Comparison of ENCODE assay signal across 23 cellular contexts in genomic region chr12:116200812-116201211, GRCh38.
DNase-seq lines count a peak whose midpoint lies in the region; ATAC-seq and TF ChIP-seq lines count a peak whose summit lies in the region.
"Had no signal": no experiment of that assay in that cellular context is flagged by ENCODE, and none has a peak within 500 bp of the region (broad histone marks: within the 10 kb centered on the region; RNA-seq: fewer than 3 reads in every experiment).

No MANE protein-coding gene starts in this region.

- no peak overlapping the region for H2AFZ ChIP-seq in mesenchymal stem cell (ENCODE audit: low read depth, low read length)

- no peak overlapping the region for H2BK5ac ChIP-seq in mesenchymal stem cell (ENCODE audit: low read depth, low read length, poor library complexity, severe bottlenecking)

- H3K4me1 ChIP-seq in mesenchymal stem cell (ENCODE audit: control insufficient read depth, insufficient read depth, low read depth, low read length) (no peaks in the 10 kb centered on the region), left lung (peaks cover 6 to 48% of the 10 kb centered on the region in 2 donors), right cardiac atrium (ENCODE audit: control insufficient read depth, insufficient read depth, low read length) (peaks cover 6% of the 10 kb centered on the region)

- no peak for TF ChIP-seq CTCF in AG09309 (IDR thresholded peaks at IDR 0.05; ENCODE audit: control insufficient read depth, insufficient read depth, low read depth, low read length, missing control alignments)
- no peak for TF ChIP-seq CTCF in chondrocyte (IDR thresholded peaks at IDR 0.05)
- no peak for TF ChIP-seq CTCF in left lung (IDR thresholded peaks at IDR 0.05)

- no peak overlapping the region for H3K4me3 Mint-ChIP-seq in chondrocyte (ENCODE audit: unreplicated experiment)
- H3K4me3 Mint-ChIP-seq: activated CD8-positive, alpha-beta T cell treated with anti-CD3 and anti-CD28 coated beads, Interleukin-2, amount 10 ng/mL, durations not matched to agents 7 days and 5 days; activated naive CD4-positive, alpha-beta T cell treated with anti-CD3 and anti-CD28 coated beads, Interleukin-2, amount 10 ng/mL, durations not matched to agents 7 days and 5 days; activated T-cell treated with anti-CD3 and anti-CD28 coated beads, Interleukin-2, amount 50 U/mL, for 4 hours had no signal

- no peaks in the 10 kb centered on the region for H3K9me3 Mint-ChIP-seq in chondrocyte (ENCODE audit: low read depth)
- H3K9me3 Mint-ChIP-seq: activated naive CD4-positive, alpha-beta T cell treated with anti-CD3 and anti-CD28 coated beads, Interleukin-2, amount 10 ng/mL, durations not matched to agents 7 days and 5 days; activated T-cell treated with anti-CD3 and anti-CD28 coated beads, Interleukin-2, amount 50 U/mL, for 4 hours had no signal

- H3K9ac ChIP-seq in mesenchymal stem cell (ENCODE audit: low read length): peak overlapping the region; percentile 35

- H4K8ac ChIP-seq in mesenchymal stem cell (ENCODE audit: low read length): no peak overlapping the region

- H3K27ac ChIP-seq in mesenchymal stem cell (ENCODE audit: low read length, poor library complexity, severe bottlenecking) (no peak overlapping the region), left lung (no peak overlapping the region), right cardiac atrium (ENCODE audit: low read length) (no peak overlapping the region)
- H3K27ac ChIP-seq: ascending aorta, esophagus muscularis mucosa, heart left ventricle, right atrium auricular region, suprapubic skin had no signal

- H3K9me3 ChIP-seq in mesenchymal stem cell (ENCODE audit: control insufficient read depth, low read length) (no peaks in the 10 kb centered on the region), left lung (no peaks in the 10 kb centered on the region), right cardiac atrium (ENCODE audit: control insufficient read depth, low read length) (no peaks in the 10 kb centered on the region)
- H3K9me3 ChIP-seq: ascending aorta, esophagus muscularis mucosa, heart left ventricle, right atrium auricular region, suprapubic skin had no signal

- no peak overlapping the region for H3K23ac ChIP-seq in mesenchymal stem cell (ENCODE audit: low read length in 2 of 2)

- no peak overlapping the region for H3K18ac ChIP-seq in mesenchymal stem cell (ENCODE audit: low read depth in 1 of 2, low read length in 2 of 2)

- H2AK5ac ChIP-seq in mesenchymal stem cell (ENCODE audit: low read length, severe bottlenecking): no peak overlapping the region

- no peak overlapping the region for H4K91ac ChIP-seq in mesenchymal stem cell (ENCODE audit: low read length)

- no peak overlapping the region for H2BK12ac ChIP-seq in mesenchymal stem cell (ENCODE audit: low read length in 2 of 2)

- DNase-seq in AG09309 (ENCODE audit: low read depth) (peak; percentile 38), LHCN-M2 (ENCODE audit: low read depth) (peak; percentile 36), chondrocyte (ENCODE audit: low spot score) (no peak), mesenchymal stem cell (peak; percentile 43), epidermal melanocyte (ENCODE audit: insufficient read length, low spot score) (no peak), left lung (no peak), right cardiac atrium (no peak)
- DNase-seq: activated CD8-positive, alpha-beta T cell treated with anti-CD3 and anti-CD28 coated beads, Interleukin-2, amount 10 ng/mL, durations not matched to agents 7 days and 5 days; activated naive CD4-positive, alpha-beta T cell treated with anti-CD3 and anti-CD28 coated beads, Interleukin-2, amount 10 ng/mL, durations not matched to agents 7 days and 5 days; activated T-cell treated with anti-CD3 and anti-CD28 coated beads, Interleukin-2, amount 50 U/mL, for 4 hours; cerebellar nuclear complex; DMS153; effector CD8-positive, alpha-beta T cell; heart left ventricle; NCI-H524 treated with DMSO at 0.1 percent for 48 hours; occipital lobe had no signal

- ATAC-seq in HG02588 (IDR thresholded peaks at IDR 0.05; ENCODE audit: unreplicated experiment) (no peak), left lung (no peak), right cardiac atrium (no peak)
- ATAC-seq: activated CD8-positive, alpha-beta T cell treated with anti-CD3 and anti-CD28 coated beads, Interleukin-2, amount 10 ng/mL, durations not matched to agents 7 days and 5 days; activated T-cell treated with anti-CD3 and anti-CD28 coated beads, Interleukin-2, amount 50 U/mL, for 4 hours; HCT116; heart left ventricle; SK-N-SH treated with all-trans-retinoic acid at 6 μM for 48 hours had no signal

- no peaks in the 10 kb centered on the region for H3K27me3 Mint-ChIP-seq in chondrocyte (ENCODE audit: low read depth)
- H3K27me3 Mint-ChIP-seq: activated naive CD4-positive, alpha-beta T cell treated with anti-CD3 and anti-CD28 coated beads, Interleukin-2, amount 10 ng/mL, durations not matched to agents 7 days and 5 days had no signal

- H3K4ac ChIP-seq in mesenchymal stem cell (ENCODE audit: low read depth in 1 of 2, low read length in 2 of 2): no peak overlapping the region

- H3K4me3 ChIP-seq in AG09309 (ENCODE audit: control insufficient read depth, low read depth, low read length) (no peak overlapping the region), mesenchymal stem cell (ENCODE audit: insufficient read depth in 1 of 2, low read depth in 1 of 2, low read length in 2 of 2) (no peak overlapping the region), left lung (no peak overlapping the region), right cardiac atrium (ENCODE audit: low read length) (no peak overlapping the region)
- H3K4me3 ChIP-seq: ascending aorta, esophagus muscularis mucosa, heart left ventricle, right atrium auricular region, suprapubic skin had no signal

- H2BK15ac ChIP-seq in mesenchymal stem cell (ENCODE audit: low read depth, poor library complexity, severe bottlenecking): no peak overlapping the region

- H3K27ac Mint-ChIP-seq in chondrocyte (ENCODE audit: unreplicated experiment): peak overlapping the region; percentile 74
- H3K27ac Mint-ChIP-seq: activated CD8-positive, alpha-beta T cell treated with anti-CD3 and anti-CD28 coated beads, Interleukin-2, amount 10 ng/mL, durations not matched to agents 7 days and 5 days; activated naive CD4-positive, alpha-beta T cell treated with anti-CD3 and anti-CD28 coated beads, Interleukin-2, amount 10 ng/mL, durations not matched to agents 7 days and 5 days had no signal

- intact Hi-C loops in left lung (cut with DNase I) (no loop called here), right cardiac atrium (cut with DNase I) (no loop called here)

- H3K14ac ChIP-seq in mesenchymal stem cell (ENCODE audit: low read length in 2 of 2): no peak overlapping the region

- H3K36me3 ChIP-seq in mesenchymal stem cell (ENCODE audit: control insufficient read depth in 1 of 2, insufficient read depth in 2 of 2, low read depth in 1 of 2, low read length in 2 of 2): peaks cover 2 to 5% of the 10 kb centered on the region in 2 experiments
- peaks cover 0 to 3% of the 10 kb centered on the region in 2 donors for H3K36me3 ChIP-seq in left lung
- H3K36me3 ChIP-seq: ascending aorta, esophagus muscularis mucosa, right atrium auricular region, suprapubic skin had no signal

- WGBS in mesenchymal stem cell: 92% methylated on average over 1 of the region's 1 CpG
- 97% methylated on average over 1 of the region's 1 CpG for WGBS in right cardiac atrium

- H3K27me3 ChIP-seq in mesenchymal stem cell (ENCODE audit: control insufficient read depth in 1 of 2, insufficient read depth in 1 of 2, low read length in 2 of 2): no peaks in the 10 kb centered on the region
- no peaks in the 10 kb centered on the region for H3K27me3 ChIP-seq in left lung
- H3K27me3 ChIP-seq in right cardiac atrium (ENCODE audit: control insufficient read depth, insufficient read depth): no peaks in the 10 kb centered on the region
- H3K27me3 ChIP-seq: ascending aorta, esophagus muscularis mucosa, heart left ventricle, right atrium auricular region, suprapubic skin had no signal

- no peak overlapping the region for H3K4me2 ChIP-seq in mesenchymal stem cell (ENCODE audit: low read length, poor library complexity, severe bottlenecking)

- H2BK120ac ChIP-seq in mesenchymal stem cell (ENCODE audit: low read depth, low read length): no peak overlapping the region

- H3K79me1 ChIP-seq in mesenchymal stem cell (replicated peaks; ENCODE audit: low read length, poor library complexity, severe bottlenecking): peaks cover 3% of the 10 kb centered on the region

- H3K4me1 Mint-ChIP-seq in chondrocyte (ENCODE audit: low read depth): peaks cover 89% of the 10 kb centered on the region

- no peaks in the 10 kb centered on the region for H3K36me3 Mint-ChIP-seq in chondrocyte (ENCODE audit: low read depth)

Comparison
In these comparisons a context has a peak if more than half of its experiments do, and no peak if none do; other contexts are left out.
1. DNase-seq: peak in AG09309 (single experiment), LHCN-M2 (single experiment) and mesenchymal stem cell (single experiment); none in chondrocyte (single experiment), epidermal melanocyte (single experiment), left lung (0 of 2) and right cardiac atrium (0 of 3).